In genomic region chr12:76765598-76765997, GRCh38 we compare ENCODE assay signal across 10 cellular contexts. TPM values are rescaled to one million over a fixed set of nuclear protein-coding genes. Genes with fewer than 3 reads are reported as not detected.
DNase-seq lines count a peak whose midpoint lies in the region; ATAC-seq and TF ChIP-seq lines count a peak whose summit lies in the region.
"Had no signal": no experiment of that assay in that cellular context is flagged by ENCODE, and none has a peak within 500 bp of the region (broad histone marks: within the 10 kb centered on the region; RNA-seq: fewer than 3 reads in every experiment).

No MANE protein-coding gene starts in this region.

- H3K9me3 ChIP-seq in left ventricle myocardium inferior (replicated peaks) (no peaks in the 10 kb centered on the region), adipocyte (ENCODE audit: control insufficient read depth, low read length) (no peaks in the 10 kb centered on the region)
- H3K9me3 ChIP-seq: Peyer's patch had no signal

- H3K4me3 ChIP-seq in left ventricle myocardium inferior (peak overlapping the region; percentile 81), adipocyte (ENCODE audit: low read length) (peak overlapping the region; percentile 89)

- no peaks in the 10 kb centered on the region for H3K27me3 Mint-ChIP-seq in memory B cell
- H3K27me3 Mint-ChIP-seq in type B pancreatic cell, result no peaks in the 10 kb centered on the region

- POLR2A ChIA-PET in RWPE1 (lab: Yijun Ruan, JAX; ENCODE audit: low non-redundant PET), result no interaction called here

- H3K4me1 Mint-ChIP-seq in memory B cell (peaks cover 22% of the 10 kb centered on the region), type B pancreatic cell (ENCODE audit: unreplicated experiment) (peaks cover 27% of the 10 kb centered on the region)

- intact Hi-C loops in left ventricle myocardium inferior (cut with micrococcal nuclease), result no loop called here
- intact Hi-C loops in Right ventricle myocardium superior (cut with DNase I), result no loop called here

- TF ChIP-seq CTCF in left ventricle myocardium inferior (IDR thresholded peaks at IDR 0.05; ENCODE audit: borderline replicate concordance) (no peak), type B pancreatic cell (conservative IDR thresholded peaks at IDR 0.05) (no peak), RWPE1 (conservative IDR thresholded peaks at IDR 0.05; ENCODE audit: low read depth) (no peak)

- CTCF ChIA-PET in RWPE1 (lab: Yijun Ruan, JAX), result interaction anchor here (0.8 kb wide), 1 partner anchor 144 kb away, joined by 4 read pairs; no protein-coding TSS in a partner anchor

- peaks cover 2% of the 10 kb centered on the region for H3K36me3 Mint-ChIP-seq in memory B cell
- no peaks in the 10 kb centered on the region for H3K36me3 Mint-ChIP-seq in type B pancreatic cell

- peak overlapping the region; percentile 94 for H3K9ac ChIP-seq in adipocyte (ENCODE audit: low read length)

- H3K27ac ChIP-seq in left ventricle myocardium inferior (replicated peaks) (peak overlapping the region; percentile 94), RWPE1 (no peak overlapping the region)

- H3K4me3 Mint-ChIP-seq in memory B cell (peak overlapping the region; percentile 98), type B pancreatic cell (peak overlapping the region; percentile 99)

- peak overlapping the region; percentile 98 for H3K27ac Mint-ChIP-seq in memory B cell
- H3K27ac Mint-ChIP-seq in type B pancreatic cell, result peak overlapping the region; percentile 92

- ATAC-seq in Right ventricle myocardium superior (ENCODE audit: poor library complexity) (no peak), memory B cell (ENCODE audit: low read depth) (no peak), GM19035 (IDR thresholded peaks at IDR 0.05; ENCODE audit: unreplicated experiment) (no peak)

- peaks cover 74% of the 10 kb centered on the region for H3K4me1 ChIP-seq in left ventricle myocardium inferior
- H3K4me1 ChIP-seq in adipocyte (ENCODE audit: control insufficient read depth, insufficient read depth, low read length), result peaks cover 18% of the 10 kb centered on the region

- H3K36me3 ChIP-seq in left ventricle myocardium inferior (no peaks in the 10 kb centered on the region), adipocyte (ENCODE audit: control insufficient read depth, insufficient read depth, low read length, severe bottlenecking) (no peaks in the 10 kb centered on the region)
- H3K36me3 ChIP-seq: Peyer's patch had no signal

- DNase-seq in left ventricle myocardium inferior (no peak), Right ventricle myocardium superior (no peak), adipocyte (ENCODE audit: low read depth) (peak; percentile 10), memory B cell (ENCODE audit: low spot score in 2 of 2) (no peak), type B pancreatic cell (ENCODE audit: extremely low spot score, unreplicated experiment) (no peak), RWPE1 (ENCODE audit: low spot score) (no peak), NCI-H526 treated with DMSO at 0.1 percent for 48 hours (lab: John Stamatoyannopoulos, UW) (no peak)
- DNase-seq: islet precursor cell, Peyer's patch had no signal

- H3K27me3 ChIP-seq in left ventricle myocardium inferior (ENCODE audit: low read depth), result no peaks in the 10 kb centered on the region
- H3K27me3 ChIP-seq in adipocyte (replicated peaks; ENCODE audit: control insufficient read depth, insufficient read depth, low read length), result no peaks in the 10 kb centered on the region
- H3K27me3 ChIP-seq: Peyer's patch had no signal

- H3K9me3 Mint-ChIP-seq in memory B cell (no peaks in the 10 kb centered on the region), type B pancreatic cell (no peaks in the 10 kb centered on the region)

RNA-seq across cellular contexts. Expression of gene ZDHHC17, which starts 1.7 kb away (rescaled TPM):
- total RNA-seq in left ventricle myocardium inferior, result 17.0 TPM
- 17.5 TPM for total RNA-seq in Right ventricle myocardium superior
- 20.1 and 42.5 TPM in 2 replicates for total RNA-seq in type B pancreatic cell (ENCODE audit: low replicate concordance)
